Comparison of ENCODE assay signal across 15 cellular contexts in genomic region chr14:52455291-52456088, GRCh38.
DNase-seq lines count a peak whose midpoint lies in the region; ATAC-seq and TF ChIP-seq lines count a peak whose summit lies in the region.
"Had no signal": no experiment of that assay in that cellular context is flagged by ENCODE, and none has a peak within 500 bp of the region (broad histone marks: within the 10 kb centered on the region; RNA-seq: fewer than 3 reads in every experiment).

No MANE protein-coding gene starts in this region.

- H3K9me3 Mint-ChIP-seq in activated T-cell treated with anti-CD3 and anti-CD28 coated beads, Interleukin-2, amount 50 U/mL, for 72 hours: no peaks in the 10 kb centered on the region
- H3K9me3 Mint-ChIP-seq in CD8-positive, alpha-beta T cell: peaks cover 3% of the 10 kb centered on the region

- intact Hi-C loops in uterus (cut with DNase I; ENCODE audit: low total_unique reads): no loop called here
- intact Hi-C loops in CD8-positive, alpha-beta T cell (cut with DNase I, micrococcal nuclease): no loop called here

- no peak overlapping the region for H3K4me3 Mint-ChIP-seq in activated T-cell treated with anti-CD3 and anti-CD28 coated beads, Interleukin-2, amount 50 U/mL, for 72 hours
- H3K4me3 Mint-ChIP-seq in CD8-positive, alpha-beta T cell: no peak overlapping the region
- H3K4me3 Mint-ChIP-seq: activated naive CD4-positive, alpha-beta T cell treated with anti-CD3 and anti-CD28 coated beads, Interleukin-2, amount 10 ng/mL, durations not matched to agents 7 days and 5 days; T-helper 1 cell treated with Interleukin-12 subunit alpha and Interleukin-12 subunit beta and Interleukin-4 antibody, amounts not matched to agents 30 μg/mL and 1 μg/mL, for 36 hours had no signal

- no peak overlapping the region for H3K9ac ChIP-seq in adipocyte (ENCODE audit: low read length)

- 59 to 62% methylated on average over 3 of the region's 3 CpGs for WGBS in gastroesophageal sphincter (ENCODE audit: low coverage in 1 of 2), 2 donors

- no peak for TF ChIP-seq EP300 in gastroesophageal sphincter (IDR thresholded peaks at IDR 0.05)

- H3K4me3 ChIP-seq in adipocyte (ENCODE audit: low read length) (peak overlapping the region; percentile 6), gastroesophageal sphincter (no peak overlapping the region), uterus (no peak overlapping the region)
- H3K4me3 ChIP-seq in CD8-positive, alpha-beta T cell (ENCODE audit: low read depth, low read length): no peak overlapping the region
- H3K4me3 ChIP-seq: coronary artery, left ventricle myocardium inferior, tibial artery had no signal

- POLR2A ChIA-PET in CD8-positive, alpha-beta T cell (lab: Charles Lee): no interaction called here

- H3K27me3 Mint-ChIP-seq in activated T-cell treated with anti-CD3 and anti-CD28 coated beads, Interleukin-2, amount 50 U/mL, for 72 hours (ENCODE audit: low read depth): no peaks in the 10 kb centered on the region
- no peaks in the 10 kb centered on the region for H3K27me3 Mint-ChIP-seq in CD8-positive, alpha-beta T cell (ENCODE audit: low read depth)
- H3K27me3 Mint-ChIP-seq: activated naive CD4-positive, alpha-beta T cell treated with anti-CD3 and anti-CD28 coated beads, Interleukin-2, amount 10 ng/mL, durations not matched to agents 7 days and 5 days had no signal

- H3K36me3 Mint-ChIP-seq in activated T-cell treated with anti-CD3 and anti-CD28 coated beads, Interleukin-2, amount 50 U/mL, for 72 hours (ENCODE audit: insufficient read depth in 2 of 2): peaks cover 7 to 19% of the 10 kb centered on the region in 2 donors
- H3K36me3 Mint-ChIP-seq in CD8-positive, alpha-beta T cell: peaks cover 68% of the 10 kb centered on the region

- no peak for TF ChIP-seq CTCF in gastroesophageal sphincter (IDR thresholded peaks at IDR 0.05)
- no peak for TF ChIP-seq CTCF in uterus (IDR thresholded peaks at IDR 0.05)
- TF ChIP-seq CTCF in CD8-positive, alpha-beta T cell (IDR thresholded peaks at IDR 0.05): no peak

- H3K27ac ChIP-seq in gastroesophageal sphincter (no peak overlapping the region), uterus (peak overlapping the region; percentile 8 to 10)
- H3K27ac ChIP-seq in CD8-positive, alpha-beta T cell (ENCODE audit: low read depth, low read length): no peak overlapping the region
- H3K27ac ChIP-seq: coronary artery, left ventricle myocardium inferior, tibial artery had no signal

- no peak overlapping the region for H3K27ac Mint-ChIP-seq in activated T-cell treated with anti-CD3 and anti-CD28 coated beads, Interleukin-2, amount 50 U/mL, for 72 hours
- no peak overlapping the region for H3K27ac Mint-ChIP-seq in CD8-positive, alpha-beta T cell
- H3K27ac Mint-ChIP-seq: activated naive CD4-positive, alpha-beta T cell treated with anti-CD3 and anti-CD28 coated beads, Interleukin-2, amount 10 ng/mL, durations not matched to agents 7 days and 5 days; T-helper 1 cell treated with Interleukin-12 subunit alpha and Interleukin-12 subunit beta and Interleukin-4 antibody, amounts not matched to agents 30 μg/mL and 1 μg/mL, for 36 hours had no signal

- H3K27me3 ChIP-seq in adipocyte (replicated peaks; ENCODE audit: control insufficient read depth, insufficient read depth, low read length): no peaks in the 10 kb centered on the region
- H3K27me3 ChIP-seq in gastroesophageal sphincter: no peaks in the 10 kb centered on the region
- H3K27me3 ChIP-seq in uterus: no peaks in the 10 kb centered on the region
- no peaks in the 10 kb centered on the region for H3K27me3 ChIP-seq in CD8-positive, alpha-beta T cell (ENCODE audit: insufficient read depth, low read length)
- H3K27me3 ChIP-seq: tibial artery had no signal

- ATAC-seq in activated T-cell treated with anti-CD3 and anti-CD28 coated beads, Interleukin-2, amount 50 U/mL, for 72 hours (replicated peaks in 1 of 2): peak; percentile 31 to 74
- ATAC-seq in gastroesophageal sphincter: peak; percentile 25
- no peak for ATAC-seq in CD8-positive, alpha-beta T cell

- H3K4me1 ChIP-seq in adipocyte (ENCODE audit: control insufficient read depth, insufficient read depth, low read length) (peaks cover 32% of the 10 kb centered on the region), gastroesophageal sphincter (no peaks in the 10 kb centered on the region), uterus (no peaks in the 10 kb centered on the region)
- H3K4me1 ChIP-seq in CD8-positive, alpha-beta T cell (ENCODE audit: insufficient read depth, low read length): no peaks in the 10 kb centered on the region
- H3K4me1 ChIP-seq: left ventricle myocardium inferior had no signal

- H3K9me3 ChIP-seq in adipocyte (ENCODE audit: control insufficient read depth, low read length) (no peaks in the 10 kb centered on the region), gastroesophageal sphincter (no peaks in the 10 kb centered on the region), uterus (no peaks in the 10 kb centered on the region)
- H3K9me3 ChIP-seq in CD8-positive, alpha-beta T cell (ENCODE audit: low read length): no peaks in the 10 kb centered on the region
- H3K9me3 ChIP-seq: left ventricle myocardium inferior, tibial artery had no signal

- CTCF ChIA-PET in CD8-positive, alpha-beta T cell (lab: Charles Lee): no interaction called here

- H3K4me1 Mint-ChIP-seq in activated T-cell treated with anti-CD3 and anti-CD28 coated beads, Interleukin-2, amount 50 U/mL, for 72 hours (ENCODE audit: low read depth): peaks cover 10% of the 10 kb centered on the region
- peaks cover 5% of the 10 kb centered on the region for H3K4me1 Mint-ChIP-seq in CD8-positive, alpha-beta T cell (ENCODE audit: low read depth)

- H3K36me3 ChIP-seq in adipocyte (ENCODE audit: control insufficient read depth, insufficient read depth, low read length, severe bottlenecking) (no peaks in the 10 kb centered on the region), gastroesophageal sphincter (peaks cover 0 to 40% of the 10 kb centered on the region in 2 donors), uterus (no peaks in the 10 kb centered on the region)
- no peaks in the 10 kb centered on the region for H3K36me3 ChIP-seq in CD8-positive, alpha-beta T cell (ENCODE audit: insufficient read depth, low read length)

- no peak for DNase-seq in activated T-cell treated with anti-CD3 and anti-CD28 coated beads, Interleukin-2, amount 50 U/mL, for 72 hours
- DNase-seq in activated T-cell treated with anti-CD3 and anti-CD28 coated beads, Interleukin-2, amount 50 U/mL, for 1 hour: no peak
- DNase-seq in adipocyte (ENCODE audit: low read depth) (peak; percentile 76), uterus (no peak), anterior cingulate cortex (lab: John Stamatoyannopoulos, UW) (no peak), foreskin melanocyte (no peak)
- no peak for DNase-seq in CD8-positive, alpha-beta T cell
- DNase-seq: activated naive CD4-positive, alpha-beta T cell treated with anti-CD3 and anti-CD28 coated beads, Interleukin-2, amount 10 ng/mL, durations not matched to agents 7 days and 5 days; glutamatergic neuron; left ventricle myocardium inferior; MV-4-11; tibial artery had no signal

- TF ChIP-seq POLR2A in gastroesophageal sphincter (IDR thresholded peaks at IDR 0.05) (no peak), uterus (IDR thresholded peaks at IDR 0.05) (no peak)

Comparison
In these comparisons a context has a peak if more than half of its experiments do, and no peak if none do; other contexts are left out.
1. H3K27ac ChIP-seq: peak in uterus (2 of 2); none in gastroesophageal sphincter (0 of 4) and CD8-positive, alpha-beta T cell (single experiment).